Comparison of ENCODE assay signal across 24 cellular contexts in the genomic region with DNA sequence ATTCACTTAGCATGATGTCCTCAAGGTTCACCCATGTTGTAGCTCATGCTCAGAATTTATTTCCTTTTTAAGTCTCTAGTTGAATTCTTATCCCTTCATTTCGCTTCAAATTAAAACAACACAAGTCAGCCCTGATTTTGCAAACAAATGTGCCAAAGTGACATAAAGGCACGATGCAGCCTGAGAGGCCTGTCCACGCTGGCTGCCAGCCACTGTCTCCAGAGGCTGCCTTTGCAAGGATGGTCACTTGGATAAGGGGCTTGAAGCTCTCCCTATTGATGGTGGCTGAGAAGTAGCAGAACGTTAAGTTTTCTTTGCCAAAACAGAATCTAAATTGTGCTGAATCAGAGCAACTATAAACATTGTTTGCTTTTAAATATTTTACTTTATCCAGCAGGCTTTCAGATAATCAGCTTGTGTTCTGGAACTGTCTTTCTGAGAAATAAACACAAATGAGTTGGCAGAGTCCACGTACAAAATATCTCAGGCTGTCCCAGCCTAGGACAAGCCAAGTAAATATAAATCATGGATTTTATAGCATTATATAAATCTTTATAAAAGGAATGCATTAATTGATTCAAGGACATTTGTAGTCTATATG. TPM values are rescaled to one million over a fixed set of nuclear protein-coding genes. Genes with fewer than 3 reads are reported as not detected.
DNase-seq lines count a peak whose midpoint lies in the region; ATAC-seq and TF ChIP-seq lines count a peak whose summit lies in the region.
"Had no signal": no experiment of that assay in that cellular context is flagged by ENCODE, and none has a peak within 500 bp of the region (broad histone marks: within the 10 kb centered on the region; RNA-seq: fewer than 3 reads in every experiment).

No MANE protein-coding gene starts in this region.

- no peak overlapping the region for H3K4me3 ChIP-seq in adipocyte (ENCODE audit: low read length)
- H3K4me3 ChIP-seq in stomach, result no peak overlapping the region
- H3K4me3 ChIP-seq: adrenal gland, gastrocnemius medialis, HAP-1, mucosa of descending colon had no signal

- H3K4me3 Mint-ChIP-seq in activated naive CD8-positive, alpha-beta T cell treated with anti-CD3 and anti-CD28 coated beads, Interleukin-2, amount 50 U/mL, for 24 hours, result no peak overlapping the region
- H3K4me3 Mint-ChIP-seq: CD4-positive, alpha-beta T cell; dendritic cell treated with granulocyte-macrophage colony-stimulating factor and Interleukin-4, amounts not matched to agents 40 ng/mL and 50 ng/mL, for 4 days; stimulated activated naive B cell treated with anti-CD40 and anti-IgM and Interleukin-4, amounts not matched to agents 10 μg/mL and 1 μg/mL and 100 μg/mL, for 72 hours had no signal

- H3K27ac Mint-ChIP-seq in activated naive CD8-positive, alpha-beta T cell treated with anti-CD3 and anti-CD28 coated beads, Interleukin-2, amount 50 U/mL, for 24 hours, result no peak overlapping the region
- H3K27ac Mint-ChIP-seq: activated T-helper 2 cell treated with anti-CD3 and anti-CD28 coated beads, Interferon-gamma antibody, Interleukin-2, Interleukin-4, amounts not matched to agents 10 μg/mL and 5 μg/mL and 100 μg/mL, durations not matched to agents 14 hours and 24 hours and 36 hours; CD4-positive, alpha-beta T cell; dendritic cell treated with granulocyte-macrophage colony-stimulating factor and Interleukin-4, amounts not matched to agents 40 ng/mL and 50 ng/mL, for 4 days; stimulated activated naive B cell treated with anti-CD40 and anti-IgM and Interleukin-4, amounts not matched to agents 10 μg/mL and 1 μg/mL and 100 μg/mL, for 72 hours had no signal

- H3K27me3 Mint-ChIP-seq in activated naive CD8-positive, alpha-beta T cell treated with anti-CD3 and anti-CD28 coated beads, Interleukin-2, amount 50 U/mL, for 24 hours, result peaks cover 2% of the 10 kb centered on the region
- H3K27me3 Mint-ChIP-seq: CD4-positive, alpha-beta T cell; dendritic cell treated with granulocyte-macrophage colony-stimulating factor and Interleukin-4, amounts not matched to agents 40 ng/mL and 50 ng/mL, for 4 days had no signal

- DNase-seq in Ammon's horn (ENCODE audit: low spot score), result peak; percentile 39
- DNase-seq in adipocyte (ENCODE audit: low read depth), result peak; percentile 43
- peak; percentile 23 for DNase-seq in left kidney (ENCODE audit: low read depth, low spot score)
- no peak for DNase-seq in stomach
- DNase-seq in activated CD4-positive, CD25-positive, alpha-beta regulatory T cell (lab: John Stamatoyannopoulos, UW), result no peak
- no peak for DNase-seq in HuH-7.5 (ENCODE audit: low spot score)
- no peak for DNase-seq in activated naive CD8-positive, alpha-beta T cell treated with anti-CD3 and anti-CD28 coated beads, Interleukin-2, amount 50 U/mL, for 24 hours
- DNase-seq: activated CD4-positive, alpha-beta T cell treated with anti-CD3 and anti-CD28 coated beads for 4 hours; CD4-positive, alpha-beta T cell; gastrocnemius medialis; KG1; left cardiac atrium; mucosa of descending colon; NCI-H2029; NCI-H446; NK-92 treated with Interleukin-12 subunit alpha and Interleukin-12 subunit beta, amount 100 ng/mL, for 24 hours; RPMI8226; stimulated activated naive B cell treated with anti-CD40 and anti-IgM and Interleukin-4, amounts not matched to agents 10 μg/mL and 1 μg/mL and 100 μg/mL, for 72 hours had no signal

- peak overlapping the region in 3 of 5 donors; percentile 35 to 61 (median 40) for H3K27ac ChIP-seq in stomach
- H3K27ac ChIP-seq: gastrocnemius medialis had no signal

- H3K36me3 ChIP-seq in adipocyte (ENCODE audit: control insufficient read depth, insufficient read depth, low read length, severe bottlenecking) (no peaks in the 10 kb centered on the region), stomach (no peaks in the 10 kb centered on the region)
- H3K36me3 ChIP-seq: adrenal gland, gastrocnemius medialis, HAP-1 had no signal

- H3K9ac ChIP-seq in adipocyte (ENCODE audit: low read length), result peak overlapping the region; percentile 74

- H3K36me3 Mint-ChIP-seq in activated naive CD8-positive, alpha-beta T cell treated with anti-CD3 and anti-CD28 coated beads, Interleukin-2, amount 50 U/mL, for 24 hours (ENCODE audit: low read depth), result no peaks in the 10 kb centered on the region
- H3K36me3 Mint-ChIP-seq: stimulated activated naive B cell treated with anti-CD40 and anti-IgM and Interleukin-4, amounts not matched to agents 10 μg/mL and 1 μg/mL and 100 μg/mL, for 72 hours had no signal

- H3K27me3 ChIP-seq in adipocyte (replicated peaks; ENCODE audit: control insufficient read depth, insufficient read depth, low read length) (no peaks in the 10 kb centered on the region), stomach (no peaks in the 10 kb centered on the region)
- H3K27me3 ChIP-seq: adrenal gland, gastrocnemius medialis had no signal

- H3K4me1 Mint-ChIP-seq in activated naive CD8-positive, alpha-beta T cell treated with anti-CD3 and anti-CD28 coated beads, Interleukin-2, amount 50 U/mL, for 24 hours, result no peaks in the 10 kb centered on the region
- H3K4me1 Mint-ChIP-seq: stimulated activated naive B cell treated with anti-CD40 and anti-IgM and Interleukin-4, amounts not matched to agents 10 μg/mL and 1 μg/mL and 100 μg/mL, for 72 hours had no signal

- no peak for ATAC-seq in HG03095 (IDR thresholded peaks at IDR 0.05; ENCODE audit: unreplicated experiment)
- ATAC-seq in activated naive CD8-positive, alpha-beta T cell treated with anti-CD3 and anti-CD28 coated beads, Interleukin-2, amount 50 U/mL, for 24 hours, result no peak
- ATAC-seq: gastrocnemius medialis; left cardiac atrium; mucosa of descending colon; sciatic nerve; stimulated activated naive B cell treated with anti-CD40 and anti-IgM and Interleukin-4, amounts not matched to agents 10 μg/mL and 1 μg/mL and 100 μg/mL, for 72 hours had no signal

- H3K9me3 Mint-ChIP-seq in activated naive CD8-positive, alpha-beta T cell treated with anti-CD3 and anti-CD28 coated beads, Interleukin-2, amount 50 U/mL, for 24 hours, result no peaks in the 10 kb centered on the region
- H3K9me3 Mint-ChIP-seq: activated T-helper 2 cell treated with anti-CD3 and anti-CD28 coated beads, Interferon-gamma antibody, Interleukin-2, Interleukin-4, amounts not matched to agents 10 μg/mL and 5 μg/mL and 100 μg/mL, durations not matched to agents 14 hours and 24 hours and 36 hours; CD4-positive, alpha-beta T cell; dendritic cell treated with granulocyte-macrophage colony-stimulating factor and Interleukin-4, amounts not matched to agents 40 ng/mL and 50 ng/mL, for 4 days; stimulated activated naive B cell treated with anti-CD40 and anti-IgM and Interleukin-4, amounts not matched to agents 10 μg/mL and 1 μg/mL and 100 μg/mL, for 72 hours had no signal

- TF ChIP-seq CTCF in stomach (IDR thresholded peaks at IDR 0.05), result no peak

- peaks cover 19% of the 10 kb centered on the region for H3K4me1 ChIP-seq in adipocyte (ENCODE audit: control insufficient read depth, insufficient read depth, low read length)
- H3K4me1 ChIP-seq in stomach, result peaks cover 6 to 21% (median 15%) of the 10 kb centered on the region in 4 donors

- no peak for TF ChIP-seq EP300 in stomach (IDR thresholded peaks at IDR 0.05)

- 39 to 60% (median 52%) methylated on average over 5 of the region's 5 CpGs for WGBS in stomach, 5 donors

- intact Hi-C loops in stomach (cut with DNase I; ENCODE audit: low total_unique reads), result no loop called here

- H3K9me3 ChIP-seq in adipocyte (ENCODE audit: control insufficient read depth, low read length) (no peaks in the 10 kb centered on the region), stomach (no peaks in the 10 kb centered on the region)
- H3K9me3 ChIP-seq: adrenal gland, gastrocnemius medialis, HAP-1, mucosa of descending colon had no signal

- no peak for TF ChIP-seq POLR2A in stomach (IDR thresholded peaks at IDR 0.05)

RNA-seq across cellular contexts. Expression of gene CNBP, which starts 23.8 kb away (rescaled TPM):
- 100 to 1,000 TPM; 185 to 399 (median 202) TPM for total RNA-seq in stomach
- polyA plus RNA-seq in stomach, result 100 to 1,000 TPM; 315 to 537 (median 323) TPM

RNA-seq across cellular contexts. Expression of gene COPG1, which starts 42.0 kb away (rescaled TPM):
- 100 to 1,000 TPM in 4 of 5 donors, 10 to 100 TPM in 1; 38.5 to 356 (median 114) TPM for total RNA-seq in stomach
- 100 to 1,000 TPM in 1 of 3 donors, 10 to 100 TPM in 2; 79.8 to 113 (median 88.7) TPM for polyA plus RNA-seq in stomach

RNA-seq across cellular contexts. Expression of gene ISY1, which starts 46.6 kb away (rescaled TPM):
- total RNA-seq in stomach, result 10 to 100 TPM in 1 of 5 donors, 1 to 10 TPM in 4; 5.4 to 24.4 (median 7.0) TPM
- polyA plus RNA-seq in stomach, result 10 to 100 TPM; 17.8 to 31.5 (median 19.5) TPM

Comparison
In these comparisons a context has a peak if more than half of its experiments do, and no peak if none do; other contexts are left out.
1. DNase-seq: peak in Ammon's horn (single experiment), adipocyte (single experiment) and left kidney (single experiment); none in stomach (single experiment), activated CD4-positive, CD25-positive, alpha-beta regulatory T cell (0 of 4), HuH-7.5 (single experiment) and activated naive CD8-positive, alpha-beta T cell treated with anti-CD3 and anti-CD28 coated beads, Interleukin-2, amount 50 U/mL, for 24 hours (single experiment).